ENCODE assay signal across 19 cellular contexts in genomic region chr3:99693636-99694035, GRCh38. TPM values are rescaled to one million over a fixed set of nuclear protein-coding genes. Genes with fewer than 3 reads are reported as not detected.
A peak's percentile ranks its signal among the peaks of the same experiment; 100 is the strongest.
DNase-seq lines count a peak whose midpoint lies in the region; ATAC-seq, FAIRE-seq and TF ChIP-seq lines count a peak whose summit lies in the region.
"Had no signal": no experiment of that assay in that cellular context is flagged by ENCODE, and none has a peak within 500 bp of the region (broad histone marks: within the 10 kb centered on the region; RNA-seq: fewer than 3 reads in every experiment).

No MANE protein-coding gene starts in this region.

- H3K9me3 ChIP-seq in kidney (ENCODE audit: control insufficient read depth in 1 of 2, low read length in 2 of 2) = no peaks in the 10 kb centered on the region
- H3K9me3 ChIP-seq: BLaER1, HAP-1 had no signal

- H3K4me3 ChIP-seq in epithelial cell of esophagus (ENCODE audit: low read length) (no peak overlapping the region), kidney (ENCODE audit: low read length in 2 of 2) (no peak overlapping the region)
- H3K4me3 ChIP-seq: BLaER1, GM12878, GM23248, HAP-1 had no signal

- H3K36me3 ChIP-seq in kidney (ENCODE audit: control insufficient read depth in 1 of 2, insufficient read depth in 2 of 2, low read length in 2 of 2) = no peaks in the 10 kb centered on the region
- H3K36me3 ChIP-seq: BLaER1, HAP-1 had no signal

- H3K27ac ChIP-seq in kidney (ENCODE audit: low read depth in 2 of 2, low read length in 2 of 2) = no peak overlapping the region
- H3K27ac ChIP-seq: 22Rv1, BLaER1, GM23248 had no signal

- H3K9ac ChIP-seq in kidney (ENCODE audit: low read length in 2 of 2) = no peak overlapping the region
- H3K9ac ChIP-seq: BLaER1, GM23248 had no signal

- peak; percentile 35 for FAIRE-seq in A204.1 (lab: Jason Lieb, UNC)
- peak; percentile 59 for FAIRE-seq in RCC 7860 (lab: Jason Lieb, UNC)
- peak; percentile 62 for FAIRE-seq in kidney (lab: Jason Lieb, UNC)
- FAIRE-seq: GM12878, GM19239, HepG2 had no signal

- no peak for ATAC-seq in GM18858 (IDR thresholded peaks at IDR 0.05; ENCODE audit: unreplicated experiment)
- ATAC-seq: GM12878, HepG2 had no signal

- TF ChIP-seq CTCF in epithelial cell of esophagus (IDR thresholded peaks at IDR 0.05; ENCODE audit: insufficient read depth, low read depth, low read length, missing control alignments) = no peak
- no peak for TF ChIP-seq CTCF in kidney (IDR thresholded peaks at IDR 0.05; ENCODE audit: borderline replicate concordance, extremely low read depth, insufficient read depth)

- intact Hi-C loops in kidney (cut with DNase I) = no loop called here

- H3K4me1 ChIP-seq in kidney (ENCODE audit: control insufficient read depth in 1 of 2, insufficient read depth in 1 of 2, low read depth in 1 of 2, low read length in 2 of 2) = no peaks in the 10 kb centered on the region
- H3K4me1 ChIP-seq: BLaER1, HAP-1 had no signal

- no peak for DNase-seq in RCC 7860 (ENCODE audit: low spot score)
- DNase-seq in epithelial cell of esophagus (ENCODE audit: low read depth) = peak; percentile 12
- DNase-seq in kidney = no peak
- DNase-seq in OCI-M2 (lab: John Stamatoyannopoulos, UW; ENCODE audit: unreplicated experiment) = no peak
- DNase-seq in SIG-M5 treated with dmso at 0.1 percent for 504 hours (lab: John Stamatoyannopoulos, UW; ENCODE audit: unreplicated experiment) = no peak
- no peak for DNase-seq in HuH-7 (ENCODE audit: low spot score)
- DNase-seq: Calu3; CD4-positive, alpha-beta memory T cell; DMS79 treated with DMSO at 0.1 percent for 48 hours; GM23248 had no signal

RNA-seq across cellular contexts. Expression of gene COL8A1, which starts 55.2 kb away (rescaled TPM):
- 24.2 TPM for total RNA-seq in kidney
- 3.6 TPM for polyA plus RNA-seq in kidney (ENCODE audit: insufficient read depth, low read depth, low replicate concordance)
- total RNA-seq: CD4-positive, alpha-beta memory T cell; HepG2 had no signal
- polyA plus RNA-seq: CD14-positive monocyte; CD4-positive, alpha-beta memory T cell; HepG2 had no signal
